In the genomic region with DNA sequence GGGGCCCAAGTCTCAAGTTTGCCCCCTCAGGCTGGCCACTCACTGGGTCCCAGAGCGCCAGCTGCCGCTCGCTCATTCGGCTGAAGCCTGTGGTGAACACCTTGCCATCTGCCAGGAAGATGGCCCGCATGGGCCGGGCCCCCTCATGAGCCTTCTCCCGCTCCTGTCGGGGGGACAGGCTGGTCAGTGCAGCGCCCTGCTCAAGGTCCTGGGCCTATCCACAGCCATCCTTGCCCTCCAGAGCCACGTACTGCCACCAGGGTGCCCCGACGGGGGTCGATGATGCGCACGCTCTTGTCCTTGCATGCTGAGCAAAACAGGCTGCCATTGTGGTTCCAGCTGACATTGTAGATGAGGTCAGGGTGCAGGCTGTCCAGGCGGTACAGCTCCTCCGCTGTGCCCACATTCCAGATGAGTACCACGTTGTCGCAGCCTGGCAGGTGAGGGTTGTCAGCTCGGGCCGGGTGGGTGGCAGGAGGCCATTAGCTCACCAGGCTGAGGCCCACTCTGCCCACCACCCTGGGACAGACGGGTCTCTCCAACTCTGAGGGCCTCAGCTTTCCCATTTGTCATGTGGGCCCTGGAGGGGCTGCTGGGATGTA, we compare ENCODE assay signal across 14 cellular contexts. TPM values are rescaled to one million over a fixed set of nuclear protein-coding genes. Genes with fewer than 3 reads are reported as not detected.
DNase-seq lines count a peak whose midpoint lies in the region; ATAC-seq and TF ChIP-seq lines count a peak whose summit lies in the region.
"Had no signal": no experiment of that assay in that cellular context is flagged by ENCODE, and none has a peak within 500 bp of the region (broad histone marks: within the 10 kb centered on the region; RNA-seq: fewer than 3 reads in every experiment).

No MANE protein-coding gene starts in this region.

- H3K4me3 Mint-ChIP-seq in T-helper 17 cell (peak overlapping the region; percentile 97), immature natural killer cell (peak overlapping the region in 3 of 5 donors; percentile 21 to 35 (median 26)), glutamatergic neuron (ENCODE audit: unreplicated experiment) (no peak overlapping the region)

- ATAC-seq in DND-41 (ENCODE audit: insufficient read depth, low read depth): no peak
- no peak for ATAC-seq in T-helper 17 cell

- H3K4me3 ChIP-seq in BLaER1 (peak overlapping the region; percentile 28; the same call in 1 of the 2 replicates), DND-41 (ENCODE audit: low read depth in 1 of 2, low read length in 2 of 2) (no peak overlapping the region)

- peak overlapping the region; percentile 97 for H3K27ac Mint-ChIP-seq in T-helper 17 cell
- H3K27ac Mint-ChIP-seq in immature natural killer cell: peak overlapping the region; percentile 64 to 96 (median 81)
- H3K27ac Mint-ChIP-seq in glutamatergic neuron (ENCODE audit: unreplicated experiment): no peak overlapping the region
- H3K27ac Mint-ChIP-seq: H9 had no signal

- no peaks in the 10 kb centered on the region for H3K27me3 Mint-ChIP-seq in T-helper 17 cell
- peaks cover 4 to 29% (median 18%) of the 10 kb centered on the region in 3 donors for H3K27me3 Mint-ChIP-seq in immature natural killer cell (ENCODE audit: low read depth in 3 of 3)
- H3K27me3 Mint-ChIP-seq in glutamatergic neuron (ENCODE audit: unreplicated experiment): peaks cover 17% of the 10 kb centered on the region

- no peaks in the 10 kb centered on the region for H3K36me3 Mint-ChIP-seq in T-helper 17 cell (ENCODE audit: low read depth)
- H3K36me3 Mint-ChIP-seq in immature natural killer cell: peaks cover 0 to 5% (median 4%) of the 10 kb centered on the region in 3 donors
- no peaks in the 10 kb centered on the region for H3K36me3 Mint-ChIP-seq in glutamatergic neuron (ENCODE audit: unreplicated experiment)

- no peak overlapping the region for H2AFZ ChIP-seq in DND-41 (ENCODE audit: low read depth, low read length)

- H3K36me3 ChIP-seq in BLaER1: peaks cover under 1% of the 10 kb centered on the region; the same call in 1 of the 2 replicates
- peaks cover 31% of the 10 kb centered on the region for H3K36me3 ChIP-seq in DND-41 (ENCODE audit: insufficient read depth, low read length)

- peaks cover 48% of the 10 kb centered on the region for H3K79me2 ChIP-seq in DND-41 (ENCODE audit: insufficient read depth, low read length)

- peak; percentile 18 for DNase-seq in DND-41
- DNase-seq in T-helper 17 cell: no peak
- DNase-seq in immature natural killer cell: no peak
- DNase-seq in glutamatergic neuron: no peak
- no peak for DNase-seq in SKM-1 treated with dmso at 0.1 percent for 144 hours (lab: John Stamatoyannopoulos, UW; ENCODE audit: unreplicated experiment)
- DNase-seq in NCI-H2081 treated with DMSO at 0.1 percent for 48 hours (lab: John Stamatoyannopoulos, UW): no peak
- DNase-seq: H9; NCI-H1436; NCI-H526 treated with DMSO at 0.1 percent for 48 hours; SHP77 treated with DMSO at 0.1 percent for 48 hours; stimulated activated CD4-positive, alpha-beta T cell treated with anti-CD3 and anti-CD28 coated beads, Interleukin-4, amount 100 ng/mL, for 4 hours had no signal

- H3K27ac ChIP-seq in BLaER1 (peak overlapping the region; percentile 79), DND-41 (ENCODE audit: low read length) (peak overlapping the region; percentile 59)

- H3K4me1 ChIP-seq in BLaER1 (peaks cover 90% of the 10 kb centered on the region), DND-41 (ENCODE audit: insufficient read depth, low read length) (peaks cover 64% of the 10 kb centered on the region)

- H3K27me3 ChIP-seq in BLaER1: no peaks in the 10 kb centered on the region
- H3K27me3 ChIP-seq in DND-41 (ENCODE audit: insufficient read depth, low read length, poor library complexity): no peaks in the 10 kb centered on the region

- no peak for TF ChIP-seq CTCF in DND-41 (IDR thresholded peaks at IDR 0.05; ENCODE audit: borderline replicate concordance, extremely low read depth, low read length, poor library complexity, severe bottlenecking)
- no peak for TF ChIP-seq CTCF in glutamatergic neuron (IDR thresholded peaks at IDR 0.05; ENCODE audit: partially characterized antibody, unreplicated experiment)

- no peaks in the 10 kb centered on the region for H3K9me3 Mint-ChIP-seq in immature natural killer cell
- H3K9me3 Mint-ChIP-seq in glutamatergic neuron (ENCODE audit: unreplicated experiment): peaks cover 3% of the 10 kb centered on the region
- H3K9me3 Mint-ChIP-seq: H9 had no signal

- H3K9me3 ChIP-seq in BLaER1: no peaks in the 10 kb centered on the region
- no peaks in the 10 kb centered on the region for H3K9me3 ChIP-seq in DND-41 (ENCODE audit: insufficient read depth, low read length, severe bottlenecking)
- H3K9me3 ChIP-seq in T-helper 17 cell (ENCODE audit: control insufficient read depth, low read length, poor library complexity, severe bottlenecking): no peaks in the 10 kb centered on the region

- peaks cover 6% of the 10 kb centered on the region for H4K20me1 ChIP-seq in BLaER1
- peaks cover 11% of the 10 kb centered on the region for H4K20me1 ChIP-seq in DND-41 (ENCODE audit: insufficient read depth, low read length)

- peak overlapping the region; percentile 97 for H3K4me2 ChIP-seq in BLaER1
- no peak overlapping the region for H3K4me2 ChIP-seq in DND-41 (ENCODE audit: insufficient read depth, low read length)

- H3K9ac ChIP-seq in BLaER1: peak overlapping the region; percentile 64
- H3K9ac ChIP-seq in DND-41 (ENCODE audit: low read depth, low read length): no peak overlapping the region

- H3K4me1 Mint-ChIP-seq in T-helper 17 cell (peaks cover 63% of the 10 kb centered on the region), immature natural killer cell (peaks cover 77 to 78% of the 10 kb centered on the region in 2 donors), glutamatergic neuron (ENCODE audit: low read depth, unreplicated experiment) (peaks cover 7% of the 10 kb centered on the region)

RNA-seq across cellular contexts. Expression of a gene that starts 2.1 kb away (rescaled TPM):
- 10 to 100 TPM; 46.1 to 75.4 TPM for total RNA-seq in T-helper 17 cell
- polyA plus RNA-seq in immature natural killer cell: 10 to 100 TPM in 1 of 3 donors, 1 to 10 TPM in 2; 7.1 to 10.3 (median 9.2) TPM
- 88.8 TPM for total RNA-seq in glutamatergic neuron (ENCODE audit: unreplicated experiment)

RNA-seq across cellular contexts. Expression of a gene that starts 3.7 kb away (rescaled TPM):
- 100 to 1,000 TPM; 170 to 184 TPM for total RNA-seq in T-helper 17 cell
- polyA plus RNA-seq in immature natural killer cell: 1,000 to 10,000 TPM; 1,315 to 1,354 (median 1,351) TPM
- 2.1 TPM for total RNA-seq in glutamatergic neuron (ENCODE audit: unreplicated experiment)

RNA-seq across cellular contexts. Expression of a gene that starts 11.3 kb away (rescaled TPM):
- not detected for total RNA-seq in T-helper 17 cell
- polyA plus RNA-seq in immature natural killer cell: 1 to 10 TPM in 1 of 3 donors, under 1 TPM in 1, not detected in 1; 0.23 to 2.5 TPM
- not detected for total RNA-seq in glutamatergic neuron (ENCODE audit: unreplicated experiment)
- total RNA-seq: H9, mucosa of gallbladder, subcutaneous adipose tissue had no signal

RNA-seq across cellular contexts. Expression of a gene that starts 12.9 kb away (rescaled TPM):
- total RNA-seq in T-helper 17 cell (10 to 100 TPM; 47.8 to 62.7 TPM), glutamatergic neuron (ENCODE audit: unreplicated experiment) (69.0 TPM)
- 10 to 100 TPM; 71.5 to 96.5 (median 74.9) TPM for polyA plus RNA-seq in immature natural killer cell

RNA-seq across cellular contexts. Expression of a gene that starts 14.0 kb away (rescaled TPM):
- total RNA-seq in T-helper 17 cell: 10 to 100 TPM in 1 of 2 donors, 1 to 10 TPM in 1; 7.5 to 12.1 TPM
- 1 to 10 TPM in 1 of 3 donors, not detected in 2; 1.6 TPM for polyA plus RNA-seq in immature natural killer cell
- not detected for total RNA-seq in glutamatergic neuron (ENCODE audit: unreplicated experiment)
- total RNA-seq: H9 had no signal

Comparison
In these comparisons a context has a peak if more than half of its experiments do, and no peak if none do; other contexts are left out.
1. RNA of a gene that starts 3.7 kb away (total RNA-seq): 170 to 184 TPM in T-helper 17 cell; 2.1 TPM in glutamatergic neuron (single experiment); every median in the first group is over 10 times any median in the second.